13 cellular contexts compared by ENCODE assay signal in genomic region chr10:18473424-18474110, GRCh38.
DNase-seq lines count a peak whose midpoint lies in the region; ATAC-seq and TF ChIP-seq lines count a peak whose summit lies in the region.
"Had no signal": no experiment of that assay in that cellular context is flagged by ENCODE, and none has a peak within 500 bp of the region (broad histone marks: within the 10 kb centered on the region; RNA-seq: fewer than 3 reads in every experiment).

No MANE protein-coding gene starts in this region.

- no peak overlapping the region for H3K4me3 ChIP-seq in MM.1S (ENCODE audit: low read length)
- H3K4me3 ChIP-seq: skin epidermis had no signal

- H4K20me1 ChIP-seq in MM.1S (ENCODE audit: insufficient read depth, low read length): no peaks in the 10 kb centered on the region

- POLR2A ChIA-PET in WTC11 (lab: Charles Lee): no interaction called here

- no peak overlapping the region for H2AFZ ChIP-seq in MM.1S (ENCODE audit: low read length)

- ATAC-seq in HG03521 (IDR thresholded peaks at IDR 0.05; ENCODE audit: unreplicated experiment) (no peak), WTC11 (no peak)

- H3K4me3 Mint-ChIP-seq in WTC11: no peak overlapping the region
- H3K4me3 Mint-ChIP-seq: activated CD4-positive, alpha-beta T cell treated with anti-CD3 and anti-CD28 coated beads, Interleukin-2, amount 10 ng/mL, durations not matched to agents 24 days and 14 days had no signal

- H3K4me1 Mint-ChIP-seq in WTC11: peaks cover 29% of the 10 kb centered on the region

- no peak overlapping the region for H3K27ac Mint-ChIP-seq in WTC11
- H3K27ac Mint-ChIP-seq: activated CD4-positive, alpha-beta T cell treated with anti-CD3 and anti-CD28 coated beads, Interleukin-2, amount 10 ng/mL, durations not matched to agents 24 days and 14 days had no signal

- no peaks in the 10 kb centered on the region for H3K79me2 ChIP-seq in MM.1S (ENCODE audit: low read length)

- H3K4me2 ChIP-seq in MM.1S (ENCODE audit: low read depth, low read length): no peak overlapping the region

- H3K36me3 ChIP-seq in MM.1S (replicated peaks; ENCODE audit: insufficient read depth, low read length): no peaks in the 10 kb centered on the region

- no peaks in the 10 kb centered on the region for H3K27me3 Mint-ChIP-seq in WTC11 (ENCODE audit: low read depth)

- H3K27me3 ChIP-seq in MM.1S (replicated peaks; ENCODE audit: insufficient read depth, low read length): no peaks in the 10 kb centered on the region

- no peaks in the 10 kb centered on the region for H3K9me3 ChIP-seq in MM.1S (replicated peaks; ENCODE audit: insufficient read depth, low read length)

- peak overlapping the region; percentile 68 for H3K27ac ChIP-seq in angular gyrus (ENCODE audit: low read depth, low read length)
- no peak overlapping the region for H3K27ac ChIP-seq in MM.1S (ENCODE audit: low read length)
- H3K27ac ChIP-seq: skin epidermis had no signal

- no peaks in the 10 kb centered on the region for H3K36me3 Mint-ChIP-seq in WTC11

- H3K9me3 Mint-ChIP-seq in WTC11: no peaks in the 10 kb centered on the region
- H3K9me3 Mint-ChIP-seq: activated CD4-positive, alpha-beta T cell treated with anti-CD3 and anti-CD28 coated beads, Interleukin-2, amount 10 ng/mL, durations not matched to agents 24 days and 14 days had no signal

- CTCF ChIA-PET in WTC11 (lab: Charles Lee): interaction anchor here (0.7 kb wide), 1 partner anchor 107 kb away, joined by 3 read pairs; no protein-coding TSS in a partner anchor

- no peak overlapping the region for H3K9ac ChIP-seq in MM.1S (ENCODE audit: low read length)

- H3F3A ChIP-seq in MM.1S (ENCODE audit: insufficient read depth, low read length): no peaks in the 10 kb centered on the region

- no peaks in the 10 kb centered on the region for H3K9me2 ChIP-seq in MM.1S (replicated peaks; ENCODE audit: insufficient read depth, low read length)

- peaks cover 3% of the 10 kb centered on the region for H3K4me1 ChIP-seq in MM.1S (ENCODE audit: low read length)

- no peak for TF ChIP-seq CTCF in MM.1S (IDR thresholded peaks at IDR 0.05; ENCODE audit: low read length)
- no peak for TF ChIP-seq CTCF in WTC11 (IDR thresholded peaks at IDR 0.05)

- DNase-seq in fibroblast of peridontal ligament (ENCODE audit: extremely low read depth) (peak; percentile 6), middle frontal gyrus (ENCODE audit: extremely low spot score, low spot score) (peak; percentile 36), superior temporal gyrus (ENCODE audit: extremely low spot score) (peak; percentile 62), MM.1S (no peak), WTC11 (ENCODE audit: low spot score) (no peak)
- DNase-seq: activated CD4-positive, alpha-beta T cell treated with anti-CD3 and anti-CD28 coated beads, Interleukin-2, amount 10 ng/mL, durations not matched to agents 24 days and 14 days; activated T-cell treated with anti-CD3 and anti-CD28 coated beads, Interleukin-2, amount 50 U/mL, for 48 hours; GF-D8; HCEC 1CT; NCI-H345 had no signal

TF ChIP-seq in WTC11, 78 proteins besides CTCF, POLR2A, EP300 and RAD21:
- TF ChIP-seq, protein P1, sequence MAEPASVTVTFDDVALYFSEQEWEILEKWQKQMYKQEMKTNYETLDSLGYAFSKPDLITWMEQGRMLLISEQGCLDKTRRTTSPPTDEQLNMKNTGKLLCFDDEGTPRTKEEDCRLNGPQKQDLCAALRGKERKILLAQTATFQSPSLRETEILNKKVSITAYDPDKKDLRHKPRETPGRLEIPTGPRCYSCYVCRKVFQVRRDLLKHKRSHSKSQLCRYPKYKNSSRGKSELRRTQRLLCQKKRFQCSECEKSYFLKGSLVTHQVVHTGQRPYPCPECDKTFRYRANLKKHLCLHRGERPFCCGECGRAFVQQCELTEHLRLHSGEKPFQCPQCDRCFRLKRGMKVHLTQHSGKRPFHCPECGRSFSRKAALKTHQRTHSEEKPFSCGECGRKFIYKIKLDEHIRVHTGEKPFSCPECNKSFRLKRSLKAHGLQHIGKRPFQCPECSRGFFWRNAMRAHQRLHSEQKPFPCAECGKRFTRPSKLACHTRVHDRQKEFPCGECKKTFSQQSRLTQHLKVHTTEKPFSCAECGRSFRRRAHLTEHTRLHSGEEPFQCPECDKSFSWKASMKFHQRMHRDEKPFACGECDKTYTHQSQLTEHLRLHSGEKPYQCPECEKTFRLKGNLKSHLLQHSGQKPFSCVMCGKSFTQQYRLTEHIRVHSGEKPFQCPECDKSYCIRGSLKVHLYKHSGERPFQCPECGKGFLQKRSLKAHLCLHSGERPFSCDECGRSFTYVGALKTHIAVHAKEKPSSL (CRISPR knock-in tag; conservative IDR thresholded peaks at IDR 0.05): no peak
- TF ChIP-seq ZNF219 (CRISPR knock-in tag; IDR thresholded peaks at IDR 0.05; ENCODE audit: borderline replicate concordance): no peak
- TF ChIP-seq, protein P2, sequence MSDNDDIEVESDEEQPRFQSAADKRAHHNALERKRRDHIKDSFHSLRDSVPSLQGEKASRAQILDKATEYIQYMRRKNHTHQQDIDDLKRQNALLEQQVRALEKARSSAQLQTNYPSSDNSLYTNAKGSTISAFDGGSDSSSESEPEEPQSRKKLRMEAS (CRISPR knock-in tag; IDR thresholded peaks at IDR 0.05): no peak
- no peak for TF ChIP-seq RORB (CRISPR knock-in tag; IDR thresholded peaks at IDR 0.05)
- TF ChIP-seq, protein P3, sequence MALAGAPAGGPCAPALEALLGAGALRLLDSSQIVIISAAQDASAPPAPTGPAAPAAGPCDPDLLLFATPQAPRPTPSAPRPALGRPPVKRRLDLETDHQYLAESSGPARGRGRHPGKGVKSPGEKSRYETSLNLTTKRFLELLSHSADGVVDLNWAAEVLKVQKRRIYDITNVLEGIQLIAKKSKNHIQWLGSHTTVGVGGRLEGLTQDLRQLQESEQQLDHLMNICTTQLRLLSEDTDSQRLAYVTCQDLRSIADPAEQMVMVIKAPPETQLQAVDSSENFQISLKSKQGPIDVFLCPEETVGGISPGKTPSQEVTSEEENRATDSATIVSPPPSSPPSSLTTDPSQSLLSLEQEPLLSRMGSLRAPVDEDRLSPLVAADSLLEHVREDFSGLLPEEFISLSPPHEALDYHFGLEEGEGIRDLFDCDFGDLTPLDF (CRISPR knock-in tag; IDR thresholded peaks at IDR 0.05): no peak
- TF ChIP-seq GRHL2 (CRISPR knock-in tag; IDR thresholded peaks at IDR 0.05; ENCODE audit: insufficient replicate concordance, severe bottlenecking): no peak
- TF ChIP-seq NFATC4 (CRISPR knock-in tag; IDR thresholded peaks at IDR 0.05): no peak
- TF ChIP-seq FOXJ3 (CRISPR knock-in tag; IDR thresholded peaks at IDR 0.05; ENCODE audit: borderline replicate concordance): no peak
- no peak for TF ChIP-seq SP1 (CRISPR knock-in tag; conservative IDR thresholded peaks at IDR 0.05)
- TF ChIP-seq, protein P4, sequence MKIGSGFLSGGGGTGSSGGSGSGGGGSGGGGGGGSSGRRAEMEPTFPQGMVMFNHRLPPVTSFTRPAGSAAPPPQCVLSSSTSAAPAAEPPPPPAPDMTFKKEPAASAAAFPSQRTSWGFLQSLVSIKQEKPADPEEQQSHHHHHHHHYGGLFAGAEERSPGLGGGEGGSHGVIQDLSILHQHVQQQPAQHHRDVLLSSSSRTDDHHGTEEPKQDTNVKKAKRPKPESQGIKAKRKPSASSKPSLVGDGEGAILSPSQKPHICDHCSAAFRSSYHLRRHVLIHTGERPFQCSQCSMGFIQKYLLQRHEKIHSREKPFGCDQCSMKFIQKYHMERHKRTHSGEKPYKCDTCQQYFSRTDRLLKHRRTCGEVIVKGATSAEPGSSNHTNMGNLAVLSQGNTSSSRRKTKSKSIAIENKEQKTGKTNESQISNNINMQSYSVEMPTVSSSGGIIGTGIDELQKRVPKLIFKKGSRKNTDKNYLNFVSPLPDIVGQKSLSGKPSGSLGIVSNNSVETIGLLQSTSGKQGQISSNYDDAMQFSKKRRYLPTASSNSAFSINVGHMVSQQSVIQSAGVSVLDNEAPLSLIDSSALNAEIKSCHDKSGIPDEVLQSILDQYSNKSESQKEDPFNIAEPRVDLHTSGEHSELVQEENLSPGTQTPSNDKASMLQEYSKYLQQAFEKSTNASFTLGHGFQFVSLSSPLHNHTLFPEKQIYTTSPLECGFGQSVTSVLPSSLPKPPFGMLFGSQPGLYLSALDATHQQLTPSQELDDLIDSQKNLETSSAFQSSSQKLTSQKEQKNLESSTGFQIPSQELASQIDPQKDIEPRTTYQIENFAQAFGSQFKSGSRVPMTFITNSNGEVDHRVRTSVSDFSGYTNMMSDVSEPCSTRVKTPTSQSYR (CRISPR knock-in tag; IDR thresholded peaks at IDR 0.05): no peak

Comparison
In these comparisons a context has a peak if more than half of its experiments do, and no peak if none do; other contexts are left out.
1. DNase-seq: peak in fibroblast of peridontal ligament (single experiment), middle frontal gyrus (single experiment) and superior temporal gyrus (single experiment); none in MM.1S (single experiment) and WTC11 (single experiment).